Comparison of ENCODE assay signal across 29 cellular contexts in the genomic region with DNA sequence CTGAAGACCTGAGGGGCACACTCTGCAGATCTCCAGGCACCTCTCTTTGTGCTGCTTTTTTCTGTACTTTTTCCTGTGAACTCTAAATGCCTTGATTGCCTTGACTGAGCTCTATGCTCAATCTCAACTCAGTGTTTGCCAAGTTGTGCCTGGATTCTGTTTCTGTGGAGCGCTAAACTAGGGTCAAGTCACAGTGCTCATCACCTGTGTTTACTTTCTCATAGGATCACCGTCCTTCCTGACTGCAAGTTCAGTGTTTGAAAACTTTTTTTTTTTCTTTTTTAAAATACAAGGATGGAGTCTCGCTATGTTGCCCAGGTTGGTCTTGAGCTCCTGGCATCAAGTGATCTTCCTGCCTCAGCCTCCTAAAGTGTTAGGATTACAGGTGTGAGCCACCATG.
"Had no signal": no experiment of that assay in that cellular context is flagged by ENCODE, and none has a peak within 500 bp of the region (broad histone marks: within the 10 kb centered on the region; RNA-seq: fewer than 3 reads in every experiment).

No MANE protein-coding gene starts in this region.

- H3K4me3 Mint-ChIP-seq: dendritic cell treated with granulocyte-macrophage colony-stimulating factor and Interleukin-4, amounts not matched to agents 40 ng/mL and 50 ng/mL, for 4 days; effector memory CD8-positive, alpha-beta T cell; endodermal cell had no signal

- H3K4me1 Mint-ChIP-seq: endodermal cell had no signal

- ATAC-seq: effector memory CD8-positive, alpha-beta T cell; esophagus mucosa; foreskin keratinocyte; gastrocnemius medialis; gastroesophageal sphincter; heart left ventricle; heart right ventricle had no signal

- H3K4me3 ChIP-seq: colonic mucosa, coronary artery, dorsolateral prefrontal cortex, esophagus muscularis mucosa, esophagus squamous epithelium, gastrocnemius medialis, gastroesophageal sphincter, heart left ventricle, heart right ventricle had no signal

- H3K36me3 ChIP-seq: colonic mucosa, gastrocnemius medialis had no signal

- H3K9me3 Mint-ChIP-seq: effector memory CD8-positive, alpha-beta T cell had no signal

- H3K4me1 ChIP-seq: colonic mucosa, esophagus muscularis mucosa, esophagus squamous epithelium, foreskin keratinocyte, gastrocnemius medialis, gastroesophageal sphincter, heart left ventricle, heart right ventricle had no signal

- DNase-seq: colonic mucosa; cortex of kidney; dermis blood vessel endothelial cell; dorsolateral prefrontal cortex; effector CD4-positive, alpha-beta T cell; effector CD8-positive, alpha-beta T cell; effector memory CD4-positive, alpha-beta T cell; effector memory CD8-positive, alpha-beta T cell; endodermal cell; erythroblast; esophagus squamous epithelium; foreskin fibroblast; foreskin keratinocyte; foreskin melanocyte; gastrocnemius medialis; glutamatergic neuron; head of caudate nucleus; heart left ventricle; heart right ventricle had no signal

- H3K27ac Mint-ChIP-seq: dendritic cell treated with granulocyte-macrophage colony-stimulating factor and Interleukin-4, amounts not matched to agents 40 ng/mL and 50 ng/mL, for 4 days; effector memory CD8-positive, alpha-beta T cell; endodermal cell had no signal

- H3K27ac ChIP-seq: colonic mucosa, coronary artery, dorsolateral prefrontal cortex, epithelial cell of prostate, esophagus muscularis mucosa, esophagus squamous epithelium, foreskin keratinocyte, gastrocnemius medialis, gastroesophageal sphincter, heart left ventricle, heart right ventricle had no signal

- FAIRE-seq: colon, endometrium, endothelial cell of umbilical vein, frontal cortex had no signal

- H3K27me3 Mint-ChIP-seq: dendritic cell treated with granulocyte-macrophage colony-stimulating factor and Interleukin-4, amounts not matched to agents 40 ng/mL and 50 ng/mL, for 4 days; effector memory CD8-positive, alpha-beta T cell had no signal

- H3K9me3 ChIP-seq: colonic mucosa, esophagus muscularis mucosa, esophagus squamous epithelium, gastrocnemius medialis, gastroesophageal sphincter, heart left ventricle had no signal

- H3K27me3 ChIP-seq: colonic mucosa, dorsolateral prefrontal cortex, esophagus muscularis mucosa, esophagus squamous epithelium, foreskin keratinocyte, gastrocnemius medialis, gastroesophageal sphincter, heart left ventricle, heart right ventricle had no signal
